1 cellular context compared by ENCODE assay signal in the genomic region with DNA sequence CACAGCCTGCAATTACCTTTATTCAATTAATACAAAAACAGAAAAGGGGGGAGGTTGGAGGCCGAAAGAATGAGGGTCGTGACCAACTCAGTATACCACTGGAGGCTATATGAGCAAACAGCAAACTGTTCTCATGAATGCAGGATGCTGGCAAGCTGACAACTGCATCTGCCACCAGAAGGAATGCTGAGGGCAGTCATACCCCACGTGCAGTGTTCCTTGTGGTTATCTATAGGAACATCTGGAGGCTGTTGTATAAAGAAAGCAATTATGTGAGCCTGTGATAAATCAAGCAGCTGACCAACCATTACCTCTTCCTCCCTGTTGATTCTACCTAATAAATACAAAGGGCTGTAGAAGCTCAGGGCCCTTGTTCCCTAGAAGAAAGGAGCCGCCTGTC. TPM values are rescaled to one million over a fixed set of nuclear protein-coding genes. Genes with fewer than 3 reads are reported as not detected.
"Had no signal": no experiment of that assay in that cellular context is flagged by ENCODE, and none has a peak within 500 bp of the region (broad histone marks: within the 10 kb centered on the region; RNA-seq: fewer than 3 reads in every experiment).

No MANE protein-coding gene starts in this region.

RNA-seq across cellular contexts. Expression of gene ZNF773, which starts 18.3 kb away (rescaled TPM):
- total RNA-seq: ascending aorta had no signal
